ENCODE assay signal across 22 cellular contexts in genomic region chr21:25556087-25556486, GRCh38. TPM values are rescaled to one million over a fixed set of nuclear protein-coding genes. Genes with fewer than 3 reads are reported as not detected.
DNase-seq lines count a peak whose midpoint lies in the region; ATAC-seq, FAIRE-seq and TF ChIP-seq lines count a peak whose summit lies in the region.
"Had no signal": no experiment of that assay in that cellular context is flagged by ENCODE, and none has a peak within 500 bp of the region (broad histone marks: within the 10 kb centered on the region; RNA-seq: fewer than 3 reads in every experiment).

No MANE protein-coding gene starts in this region.

- peak; percentile 55 to 63 for ATAC-seq in activated CD4-positive, CD25-positive, alpha-beta regulatory T cell treated with anti-CD3 and anti-CD28 coated beads, Interleukin-2, amount 50 U/mL, for 24 hours
- ATAC-seq in foreskin keratinocyte (peak; percentile 65), HepG2 (no peak)
- ATAC-seq: HCT116, K562 had no signal

- no peak overlapping the region for H3K9ac ChIP-seq in HepG2 (ENCODE audit: insufficient read depth, low read depth, low read length)

- H3K27ac Mint-ChIP-seq in activated naive CD4-positive, alpha-beta T cell treated with anti-CD3 and anti-CD28 coated beads, Interleukin-2, amount 50 U/mL, for 24 hours = peak overlapping the region; percentile 97
- no peak overlapping the region for H3K27ac Mint-ChIP-seq in activated naive CD4-positive, alpha-beta T cell treated with anti-CD3 and anti-CD28 coated beads, Interleukin-2, amount 10 ng/mL, durations not matched to agents 7 days and 5 days
- H3K27ac Mint-ChIP-seq: B cell had no signal

- no peak for TF ChIP-seq EP300 in HepG2 (IDR thresholded peaks at IDR 0.05; ENCODE audit: low read depth in 2 of 2, low read length in 2 of 2)
- TF ChIP-seq EP300 in HepG2 (CRISPR knock-in tag; IDR thresholded peaks at IDR 0.05; ENCODE audit: borderline replicate concordance) = no peak

- DNase-seq in activated CD4-positive, CD25-positive, alpha-beta regulatory T cell treated with anti-CD3 and anti-CD28 coated beads, Interleukin-2, amount 50 U/mL, for 72 hours = no peak
- DNase-seq in activated naive CD4-positive, alpha-beta T cell treated with anti-CD3 and anti-CD28 coated beads, Interleukin-2, amount 10 ng/mL, durations not matched to agents 7 days and 5 days = no peak
- DNase-seq in M059J (ENCODE audit: low read depth) (peak; percentile 57), foreskin keratinocyte (peak; percentile 39 to 58), NOMO-1 treated with dmso at 0.1 percent for 144 hours (lab: John Stamatoyannopoulos, UW; ENCODE audit: unreplicated experiment) (no peak), HepG2 (ENCODE audit: low spot score) (no peak)
- DNase-seq: Caco-2; CD4-positive, CD25-positive, alpha-beta regulatory T cell; DMS153; NCI-H1048; NCI-H1436 treated with DMSO at 0.1 percent for 48 hours; NCI-H2029 treated with DMSO at 0.1 percent for 48 hours; NCI-H510A; NCI-H774; PC-3 had no signal

- TF ChIP-seq POLR2A in HepG2 (IDR thresholded peaks at IDR 0.05; ENCODE audit: insufficient read depth in 1 of 2, low read depth in 2 of 2, low read length in 2 of 2) = no peak

- H4K20me1 ChIP-seq in HepG2 (ENCODE audit: insufficient read depth, low read length) = no peaks in the 10 kb centered on the region

- intact Hi-C loops in HepG2 (cut with micrococcal nuclease; ENCODE audit: unreplicated experiment) = no loop called here

- no peaks in the 10 kb centered on the region for H3K36me3 ChIP-seq in HepG2 (replicated peaks in 1 of 2; ENCODE audit: control insufficient read depth in 1 of 2, insufficient read depth in 2 of 2, low read length in 2 of 2)

- in situ Hi-C loops in HepG2 (cut with HindIII; ENCODE audit: extremely low pct_ligation_motif_present, low pct_unique_long_range_greater_than_20kb) = no loop called here

- no peak overlapping the region for H2AFZ ChIP-seq in HepG2 (ENCODE audit: low read length)

- H3K4me1 Mint-ChIP-seq in activated naive CD4-positive, alpha-beta T cell treated with anti-CD3 and anti-CD28 coated beads, Interleukin-2, amount 50 U/mL, for 24 hours = peaks cover 69% of the 10 kb centered on the region
- H3K4me1 Mint-ChIP-seq in activated naive CD4-positive, alpha-beta T cell treated with anti-CD3 and anti-CD28 coated beads, Interleukin-2, amount 10 ng/mL, durations not matched to agents 7 days and 5 days = peaks cover 16% of the 10 kb centered on the region

- H3K9me3 ChIP-seq in HepG2 (ENCODE audit: low read length) = no peaks in the 10 kb centered on the region
- H3K9me3 ChIP-seq: Caco-2 had no signal

- H3K27me3 Mint-ChIP-seq in activated naive CD4-positive, alpha-beta T cell treated with anti-CD3 and anti-CD28 coated beads, Interleukin-2, amount 50 U/mL, for 24 hours = no peaks in the 10 kb centered on the region
- no peaks in the 10 kb centered on the region for H3K27me3 Mint-ChIP-seq in activated naive CD4-positive, alpha-beta T cell treated with anti-CD3 and anti-CD28 coated beads, Interleukin-2, amount 10 ng/mL, durations not matched to agents 7 days and 5 days
- H3K27me3 Mint-ChIP-seq: B cell; CD4-positive, CD25-positive, alpha-beta regulatory T cell had no signal

- H3K27ac ChIP-seq in foreskin keratinocyte (no peak overlapping the region), HepG2 (ENCODE audit: extremely low read length, insufficient read depth, low read length) (no peak overlapping the region)
- H3K27ac ChIP-seq: 22Rv1, RWPE1 had no signal

- CTCF ChIA-PET in activated naive CD4-positive, alpha-beta T cell treated with anti-CD3 and anti-CD28 coated beads, Interleukin-2, amount 10 ng/mL, durations not matched to agents 7 days and 5 days (lab: Charles Lee) = no interaction called here
- CTCF ChIA-PET in HepG2 (lab: Yijun Ruan, JAX; ENCODE audit: low intra/inter-chr PET ratio, low total read pairs) = no interaction called here

- POLR2A ChIA-PET in HepG2 (lab: Yijun Ruan, JAX) = no interaction called here

- no peak for FAIRE-seq in HepG2 (lab: Jason Lieb, UNC)
- FAIRE-seq: K562 had no signal

- H3K79me2 ChIP-seq in HepG2 (ENCODE audit: insufficient read depth, low read length) = no peaks in the 10 kb centered on the region

- H3K4me1 ChIP-seq in foreskin keratinocyte (no peaks in the 10 kb centered on the region), HepG2 (ENCODE audit: insufficient read depth, low read length) (peaks cover 36% of the 10 kb centered on the region)

- BruUV-seq in HepG2 (replicated peaks; lab: Mats Ljungman, UMichigan) = no TSS peak

- no peak overlapping the region for H3K4me2 ChIP-seq in HepG2 (ENCODE audit: low read depth, low read length)

- H3K9me3 Mint-ChIP-seq in activated naive CD4-positive, alpha-beta T cell treated with anti-CD3 and anti-CD28 coated beads, Interleukin-2, amount 50 U/mL, for 24 hours = peaks cover 11% of the 10 kb centered on the region
- H3K9me3 Mint-ChIP-seq in activated naive CD4-positive, alpha-beta T cell treated with anti-CD3 and anti-CD28 coated beads, Interleukin-2, amount 10 ng/mL, durations not matched to agents 7 days and 5 days = no peaks in the 10 kb centered on the region

- no peak for TF ChIP-seq RAD21 in HepG2 (CRISPR knock-in tag; IDR thresholded peaks at IDR 0.05)

- peaks cover 4% of the 10 kb centered on the region for H3K36me3 Mint-ChIP-seq in activated naive CD4-positive, alpha-beta T cell treated with anti-CD3 and anti-CD28 coated beads, Interleukin-2, amount 50 U/mL, for 24 hours
- H3K36me3 Mint-ChIP-seq in activated naive CD4-positive, alpha-beta T cell treated with anti-CD3 and anti-CD28 coated beads, Interleukin-2, amount 10 ng/mL, durations not matched to agents 7 days and 5 days = peaks cover 3% of the 10 kb centered on the region
- H3K36me3 Mint-ChIP-seq: CD4-positive, CD25-positive, alpha-beta regulatory T cell had no signal

- H3K4me3 Mint-ChIP-seq in activated naive CD4-positive, alpha-beta T cell treated with anti-CD3 and anti-CD28 coated beads, Interleukin-2, amount 50 U/mL, for 24 hours = peak overlapping the region; percentile 87
- no peak overlapping the region for H3K4me3 Mint-ChIP-seq in activated naive CD4-positive, alpha-beta T cell treated with anti-CD3 and anti-CD28 coated beads, Interleukin-2, amount 10 ng/mL, durations not matched to agents 7 days and 5 days
- H3K4me3 Mint-ChIP-seq: B cell; CD4-positive, CD25-positive, alpha-beta regulatory T cell had no signal

- H3K27me3 ChIP-seq in foreskin keratinocyte (no peaks in the 10 kb centered on the region), HepG2 (ENCODE audit: control insufficient read depth in 1 of 2, insufficient read depth in 2 of 2, low read length in 2 of 2) (no peaks in the 10 kb centered on the region)

- no peak for TF ChIP-seq CTCF in foreskin keratinocyte (conservative IDR thresholded peaks at IDR 0.05)
- TF ChIP-seq CTCF in HepG2 (CRISPR knock-in tag; IDR thresholded peaks at IDR 0.05) = no peak

- no peak overlapping the region for H3K4me3 ChIP-seq in HepG2 (replicated peaks in 1 of 3; ENCODE audit: insufficient read depth in 1 of 3, low read depth in 2 of 3, low read length in 3 of 3)
- H3K4me3 ChIP-seq: K562 had no signal

TF ChIP-seq in HepG2, 621 proteins besides CTCF, POLR2A, EP300 and RAD21:
- TF ChIP-seq ZMAT5 (CRISPR knock-in tag; IDR thresholded peaks at IDR 0.05; ENCODE audit: borderline replicate concordance, low read depth) = no peak

RNA-seq across cellular contexts. Expression of gene MRPL39, which starts 51.2 kb away (rescaled TPM):
- total RNA-seq in M059J (2014; rRNA removed; shearing (Covaris generic)) = 65.1 and 88.8 TPM in 2 replicates
- total RNA-seq in foreskin keratinocyte (53.7 and 59.0 TPM in 2 replicates), HepG2 (2016; rRNA removed; fragmentation: Illumina TruSeq; extraction: Trizol) (91.2 and 141 TPM in 2 replicates)
- polyA plus RNA-seq in foreskin keratinocyte (51.1 and 62.0 TPM in 2 replicates), HepG2 (2011; rRNA removed) (19.8 and 29.1 TPM in 2 replicates)
- total RNA-seq in HepG2 (2016; cell fraction: cytosol; rRNA removed; fragmentation: Illumina TruSeq; extraction: Trizol; ENCODE audit: low read depth) = 11.9 and 12.5 TPM in 2 replicates
- 88.8 and 142 TPM in 2 replicates for total RNA-seq in HepG2 (2016; cell fraction: insoluble cytoplasmic fraction; rRNA removed; fragmentation: Illumina TruSeq; extraction: Trizol)
- 14.3 and 18.5 TPM in 2 replicates for total RNA-seq in HepG2 (2016; cell fraction: membrane; rRNA removed; fragmentation: Illumina TruSeq; extraction: Trizol)
- total RNA-seq in HepG2 (2016; cell fraction: nucleus; rRNA removed; fragmentation: Illumina TruSeq; extraction: Trizol) = 33.8 and 40.4 TPM in 2 replicates
- polyA plus RNA-seq in HepG2 (2011; cell fraction: cytosol; rRNA removed) = 11.8 and 15.2 TPM in 2 replicates
- 4.5 and 5.4 TPM in 2 replicates for polyA plus RNA-seq in HepG2 (2011; cell fraction: nucleus; rRNA removed)
- polyA plus RNA-seq in HepG2 (2012) = 27.8 and 42.6 TPM in 2 replicates
- polyA plus RNA-seq in HepG2 (2016; cell fraction: cytosol; fragmentation: Illumina TruSeq; extraction: Trizol; ENCODE audit: low read depth) = 7.7 and 8.7 TPM in 2 replicates
- 109 and 121 TPM in 2 replicates for polyA plus RNA-seq in HepG2 (2016; cell fraction: insoluble cytoplasmic fraction; fragmentation: Illumina TruSeq; extraction: Trizol; ENCODE audit: low read depth)
- polyA plus RNA-seq in HepG2 (2016; cell fraction: membrane; fragmentation: Illumina TruSeq; extraction: Trizol; ENCODE audit: low read depth) = 9.3 and 12.6 TPM in 2 replicates
- 31.3 and 36.3 TPM in 2 replicates for polyA plus RNA-seq in HepG2 (2016; cell fraction: nucleus; fragmentation: Illumina TruSeq; extraction: Trizol; ENCODE audit: insufficient read depth, low read depth)
- polyA minus RNA-seq in HepG2 (2011; rRNA and poly(A)+ RNA removed; ENCODE audit: low replicate concordance) = 5.1 and 12.3 TPM in 2 replicates
- polyA minus RNA-seq in HepG2 (2011; cell fraction: cytosol; rRNA and poly(A)+ RNA removed) = 11.0 and 11.9 TPM in 2 replicates
- polyA minus RNA-seq in HepG2 (2011; cell fraction: nucleus; rRNA and poly(A)+ RNA removed) = 23.2 and 30.5 TPM in 2 replicates

Comparison
In these comparisons a context has a peak if more than half of its experiments do, and no peak if none do; other contexts are left out.
1. DNase-seq: peak in M059J (single experiment) and foreskin keratinocyte (2 of 2); none in activated CD4-positive, CD25-positive, alpha-beta regulatory T cell treated with anti-CD3 and anti-CD28 coated beads, Interleukin-2, amount 50 U/mL, for 72 hours (single experiment), activated naive CD4-positive, alpha-beta T cell treated with anti-CD3 and anti-CD28 coated beads, Interleukin-2, amount 10 ng/mL, durations not matched to agents 7 days and 5 days (single experiment), NOMO-1 treated with dmso at 0.1 percent for 144 hours (single experiment) and HepG2 (single experiment).